Comparison of ENCODE assay signal across 15 cellular contexts in the genomic region with DNA sequence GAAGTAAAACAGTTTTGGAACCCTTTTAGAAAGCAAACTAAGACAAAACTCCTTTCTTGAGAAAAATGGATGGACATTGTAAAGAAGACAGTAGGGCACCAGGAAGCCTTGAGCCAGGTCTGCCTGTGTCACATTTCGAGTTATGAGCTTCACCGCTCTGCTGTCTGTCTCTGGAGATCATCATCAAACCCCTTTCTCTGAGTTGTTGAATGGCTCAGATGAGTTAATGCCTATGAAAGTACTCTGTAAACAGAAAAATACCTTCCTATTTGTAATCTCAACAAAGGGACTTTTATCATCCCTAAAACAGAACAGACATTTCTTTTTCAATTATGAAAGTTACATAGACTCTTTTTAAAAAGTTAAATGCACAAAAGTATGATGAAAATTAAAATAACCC.
DNase-seq lines count a peak whose midpoint lies in the region; ATAC-seq, FAIRE-seq and TF ChIP-seq lines count a peak whose summit lies in the region.
"Had no signal": no experiment of that assay in that cellular context is flagged by ENCODE, and none has a peak within 500 bp of the region (broad histone marks: within the 10 kb centered on the region; RNA-seq: fewer than 3 reads in every experiment).

No MANE protein-coding gene starts in this region.

- no peak for TF ChIP-seq POLR2A in HepG2 (IDR thresholded peaks at IDR 0.05; ENCODE audit: insufficient read depth in 1 of 2, low read depth in 2 of 2, low read length in 2 of 2)
- TF ChIP-seq POLR2A in right lobe of liver (IDR thresholded peaks at IDR 0.05), result no peak

- H3K36me3 ChIP-seq in HepG2 (replicated peaks in 1 of 2; ENCODE audit: control insufficient read depth in 1 of 2, insufficient read depth in 2 of 2, low read length in 2 of 2) (no peaks in the 10 kb centered on the region), right lobe of liver (no peaks in the 10 kb centered on the region), mesenchymal stem cell (ENCODE audit: control insufficient read depth in 1 of 2, insufficient read depth in 2 of 2, low read depth in 1 of 2, low read length in 2 of 2) (no peaks in the 10 kb centered on the region)

- peaks cover 26% of the 10 kb centered on the region for H3K79me1 ChIP-seq in mesenchymal stem cell (replicated peaks; ENCODE audit: low read length, poor library complexity, severe bottlenecking)

- H4K20me1 ChIP-seq in HepG2 (ENCODE audit: insufficient read depth, low read length), result no peaks in the 10 kb centered on the region

- FAIRE-seq in HepG2 (lab: Jason Lieb, UNC), result no peak
- FAIRE-seq: GM19239 had no signal

- no peak overlapping the region for H2BK12ac ChIP-seq in mesenchymal stem cell (ENCODE audit: low read length in 2 of 2)

- peak overlapping the region in 1 of 2 experiments; percentile 22 for H3K18ac ChIP-seq in mesenchymal stem cell (ENCODE audit: low read depth in 1 of 2, low read length in 2 of 2)

- WGBS in HepG2 (ENCODE audit: low lambda C conversion rate), result 96% methylated on average over 2 of the region's 2 CpGs
- WGBS in right lobe of liver (ENCODE audit: insufficient coverage, low coverage, low lambda C conversion rate, missing lambda C conversion rate), result 89% methylated on average over 2 of the region's 2 CpGs
- 8% methylated on average over 1 of the region's 2 CpGs for WGBS in mesenchymal stem cell

- no TSS peak for BruUV-seq in HepG2 (replicated peaks; lab: Mats Ljungman, UMichigan)

- CTCF ChIA-PET in HepG2 (lab: Yijun Ruan, JAX; ENCODE audit: low intra/inter-chr PET ratio, low total read pairs), result no interaction called here

- no peak overlapping the region for H3K14ac ChIP-seq in mesenchymal stem cell (ENCODE audit: low read length in 2 of 2)

- H2BK120ac ChIP-seq in mesenchymal stem cell (ENCODE audit: low read depth, low read length), result no peak overlapping the region

- no peak overlapping the region for H3K27ac ChIP-seq in HepG2 (ENCODE audit: extremely low read length, insufficient read depth, low read length)
- no peak overlapping the region for H3K27ac ChIP-seq in right lobe of liver
- H3K27ac ChIP-seq in mesenchymal stem cell (ENCODE audit: low read length, poor library complexity, severe bottlenecking), result no peak overlapping the region
- no peak overlapping the region for H3K27ac ChIP-seq in foreskin keratinocyte
- H3K27ac ChIP-seq: SJSA1 had no signal

- peak overlapping the region; percentile 77 for H3K4me3 Mint-ChIP-seq in activated T-helper 17 cell treated with anti-CD3 and anti-CD28 coated beads, Interleukin-2, amount 50 U/mL, for 72 hours
- H3K4me3 Mint-ChIP-seq: HFFc6 had no signal

- no peak for TF ChIP-seq RAD21 in HepG2 (CRISPR knock-in tag; IDR thresholded peaks at IDR 0.05)

- peak overlapping the region; percentile 98 for H3K27ac Mint-ChIP-seq in activated T-helper 17 cell treated with anti-CD3 and anti-CD28 coated beads, Interleukin-2, amount 50 U/mL, for 72 hours
- H3K27ac Mint-ChIP-seq: HFFc6 had no signal

- in situ Hi-C loops in HepG2 (cut with HindIII; ENCODE audit: extremely low pct_ligation_motif_present, low pct_unique_long_range_greater_than_20kb), result loop anchor here (5.0 to 10.0 kb wide), 3 partner anchors 448 to 655 kb away; a partner anchor contains a TSS

- no peak overlapping the region for H2BK15ac ChIP-seq in mesenchymal stem cell (ENCODE audit: low read depth, poor library complexity, severe bottlenecking)

- no peak overlapping the region for H4K91ac ChIP-seq in mesenchymal stem cell (ENCODE audit: low read length)

- H3K79me2 ChIP-seq in HepG2 (ENCODE audit: insufficient read depth, low read length), result peaks cover 47% of the 10 kb centered on the region

- ATAC-seq in HepG2 (no peak), right lobe of liver (no peak), foreskin keratinocyte (no peak)
- ATAC-seq in activated T-helper 17 cell treated with anti-CD3 and anti-CD28 coated beads, Interleukin-2, amount 50 U/mL, for 72 hours (replicated peaks), result peak; percentile 48

- H3K4me2 ChIP-seq in HepG2 (ENCODE audit: low read depth, low read length) (no peak overlapping the region), mesenchymal stem cell (ENCODE audit: low read length, poor library complexity, severe bottlenecking) (no peak overlapping the region)

- H2AFZ ChIP-seq in HepG2 (ENCODE audit: low read length), result no peak overlapping the region
- no peak overlapping the region for H2AFZ ChIP-seq in mesenchymal stem cell (ENCODE audit: low read depth, low read length)

- H3K4me1 ChIP-seq in HepG2 (ENCODE audit: insufficient read depth, low read length) (peaks cover 90% of the 10 kb centered on the region), right lobe of liver (peaks cover 0 to 66% (median 30%) of the 10 kb centered on the region in 4 donors), mesenchymal stem cell (ENCODE audit: control insufficient read depth, insufficient read depth, low read depth, low read length) (peaks cover 6% of the 10 kb centered on the region), foreskin keratinocyte (peaks cover 33% of the 10 kb centered on the region)

- H3K4me1 Mint-ChIP-seq in activated T-helper 17 cell treated with anti-CD3 and anti-CD28 coated beads, Interleukin-2, amount 50 U/mL, for 72 hours, result peaks cover 70% of the 10 kb centered on the region

- no peak overlapping the region for H3K23ac ChIP-seq in mesenchymal stem cell (ENCODE audit: low read length in 2 of 2)

- H3K9ac ChIP-seq in HepG2 (ENCODE audit: insufficient read depth, low read depth, low read length) (no peak overlapping the region), mesenchymal stem cell (ENCODE audit: low read length) (no peak overlapping the region)

- H4K8ac ChIP-seq in mesenchymal stem cell (ENCODE audit: low read length), result no peak overlapping the region

- H2BK5ac ChIP-seq in mesenchymal stem cell (ENCODE audit: low read depth, low read length, poor library complexity, severe bottlenecking), result no peak overlapping the region

- intact Hi-C loops in HepG2 (cut with micrococcal nuclease; ENCODE audit: unreplicated experiment), result loop anchor here (5.0 kb wide), 2 partner anchors 127 to 653 kb away; no protein-coding TSS in a partner anchor
- intact Hi-C loops in right lobe of liver (cut with DNase I), result no loop called here

- H2AK5ac ChIP-seq in mesenchymal stem cell (ENCODE audit: low read length, severe bottlenecking), result no peak overlapping the region

- POLR2A ChIA-PET in HepG2 (lab: Yijun Ruan, JAX), result interaction anchor here (1.2 kb wide), 1 partner anchor 554 kb away, joined by 3 read pairs; a partner anchor contains a TSS

- H3K9me3 ChIP-seq in HepG2 (ENCODE audit: low read length) (no peaks in the 10 kb centered on the region), right lobe of liver (no peaks in the 10 kb centered on the region), mesenchymal stem cell (ENCODE audit: control insufficient read depth, low read length) (no peaks in the 10 kb centered on the region)
- H3K9me3 ChIP-seq: SJSA1 had no signal

- no peak for DNase-seq in HepG2 (ENCODE audit: low spot score)
- DNase-seq in right lobe of liver, result no peak
- DNase-seq in mesenchymal stem cell, result peak; percentile 60
- no peak for DNase-seq in stimulated activated CD4-positive, alpha-beta T cell treated with anti-CD3 and anti-CD28 coated beads, Interleukin-2, amount 100 ng/mL, for 48 hours
- DNase-seq in AG08396 (ENCODE audit: low spot score), result no peak
- no peak for DNase-seq in foreskin keratinocyte
- DNase-seq: DMS153, HFFc6, mesendoderm, MM.1S, NCI-H187 treated with DMSO at 0.1 percent for 48 hours, NCI-H510A treated with DMSO at 0.1 percent for 48 hours had no signal

- H3K9me3 Mint-ChIP-seq in activated T-helper 17 cell treated with anti-CD3 and anti-CD28 coated beads, Interleukin-2, amount 50 U/mL, for 72 hours, result no peaks in the 10 kb centered on the region
- H3K9me3 Mint-ChIP-seq: HFFc6 had no signal

- TF ChIP-seq CTCF in HepG2 (CRISPR knock-in tag; IDR thresholded peaks at IDR 0.05), result no peak
- no peak for TF ChIP-seq CTCF in right lobe of liver (IDR thresholded peaks at IDR 0.05)
- TF ChIP-seq CTCF in foreskin keratinocyte (conservative IDR thresholded peaks at IDR 0.05), result no peak

- no peaks in the 10 kb centered on the region for H3K27me3 ChIP-seq in HepG2 (ENCODE audit: control insufficient read depth in 1 of 2, insufficient read depth in 2 of 2, low read length in 2 of 2)
- no peaks in the 10 kb centered on the region for H3K27me3 ChIP-seq in right lobe of liver
- no peaks in the 10 kb centered on the region for H3K27me3 ChIP-seq in mesenchymal stem cell (ENCODE audit: control insufficient read depth in 1 of 2, insufficient read depth in 1 of 2, low read length in 2 of 2)
- H3K27me3 ChIP-seq in foreskin keratinocyte, result no peaks in the 10 kb centered on the region
- H3K27me3 ChIP-seq: SJSA1 had no signal

- no peaks in the 10 kb centered on the region for H3K27me3 Mint-ChIP-seq in activated T-helper 17 cell treated with anti-CD3 and anti-CD28 coated beads, Interleukin-2, amount 50 U/mL, for 72 hours

- H3K36me3 Mint-ChIP-seq in activated T-helper 17 cell treated with anti-CD3 and anti-CD28 coated beads, Interleukin-2, amount 50 U/mL, for 72 hours (ENCODE audit: low read depth), result peaks cover 24% of the 10 kb centered on the region

- TF ChIP-seq EP300 in HepG2 (IDR thresholded peaks at IDR 0.05; ENCODE audit: low read depth in 2 of 2, low read length in 2 of 2) (no peak), HepG2 (CRISPR knock-in tag; IDR thresholded peaks at IDR 0.05; ENCODE audit: borderline replicate concordance) (no peak)

- H3K4ac ChIP-seq in mesenchymal stem cell (ENCODE audit: low read depth in 1 of 2, low read length in 2 of 2), result no peak overlapping the region

- H3K4me3 ChIP-seq in HepG2 (replicated peaks in 1 of 3; ENCODE audit: insufficient read depth in 1 of 3, low read depth in 2 of 3, low read length in 3 of 3) (no peak overlapping the region), right lobe of liver (no peak overlapping the region), mesenchymal stem cell (ENCODE audit: insufficient read depth in 1 of 2, low read depth in 1 of 2, low read length in 2 of 2) (no peak overlapping the region)
- H3K4me3 ChIP-seq: SJSA1 had no signal

TF ChIP-seq in HepG2, 621 proteins besides CTCF, POLR2A, EP300 and RAD21 (continues in another document):
- no peak for TF ChIP-seq EEA1 (CRISPR knock-in tag; IDR thresholded peaks at IDR 0.05; ENCODE audit: borderline replicate concordance)
- TF ChIP-seq STAT5B (CRISPR knock-in tag; IDR thresholded peaks at IDR 0.05), result no peak
- TF ChIP-seq HMGA1 (CRISPR knock-in tag; conservative IDR thresholded peaks at IDR 0.05), result no peak
- no peak for TF ChIP-seq SOX5 (CRISPR knock-in tag; IDR thresholded peaks at IDR 0.05; ENCODE audit: borderline replicate concordance)
- TF ChIP-seq HOXA9 (CRISPR knock-in tag; IDR thresholded peaks at IDR 0.05; ENCODE audit: borderline replicate concordance), result no peak
- TF ChIP-seq ZNF44 (CRISPR knock-in tag; IDR thresholded peaks at IDR 0.05), result no peak
- TF ChIP-seq TOPORS (CRISPR knock-in tag; IDR thresholded peaks at IDR 0.05), result no peak
- peak; percentile 84 for TF ChIP-seq ZNF3 (CRISPR knock-in tag; IDR thresholded peaks at IDR 0.05)
- no peak for TF ChIP-seq NFKB2 (CRISPR knock-in tag; IDR thresholded peaks at IDR 0.05; ENCODE audit: borderline replicate concordance)
- no peak for TF ChIP-seq NR2F6 (IDR thresholded peaks at IDR 0.05)
- no peak for TF ChIP-seq NR2F6 (CRISPR knock-in tag; IDR thresholded peaks at IDR 0.05)
